27 cellular contexts compared by ENCODE assay signal in the genomic region with DNA sequence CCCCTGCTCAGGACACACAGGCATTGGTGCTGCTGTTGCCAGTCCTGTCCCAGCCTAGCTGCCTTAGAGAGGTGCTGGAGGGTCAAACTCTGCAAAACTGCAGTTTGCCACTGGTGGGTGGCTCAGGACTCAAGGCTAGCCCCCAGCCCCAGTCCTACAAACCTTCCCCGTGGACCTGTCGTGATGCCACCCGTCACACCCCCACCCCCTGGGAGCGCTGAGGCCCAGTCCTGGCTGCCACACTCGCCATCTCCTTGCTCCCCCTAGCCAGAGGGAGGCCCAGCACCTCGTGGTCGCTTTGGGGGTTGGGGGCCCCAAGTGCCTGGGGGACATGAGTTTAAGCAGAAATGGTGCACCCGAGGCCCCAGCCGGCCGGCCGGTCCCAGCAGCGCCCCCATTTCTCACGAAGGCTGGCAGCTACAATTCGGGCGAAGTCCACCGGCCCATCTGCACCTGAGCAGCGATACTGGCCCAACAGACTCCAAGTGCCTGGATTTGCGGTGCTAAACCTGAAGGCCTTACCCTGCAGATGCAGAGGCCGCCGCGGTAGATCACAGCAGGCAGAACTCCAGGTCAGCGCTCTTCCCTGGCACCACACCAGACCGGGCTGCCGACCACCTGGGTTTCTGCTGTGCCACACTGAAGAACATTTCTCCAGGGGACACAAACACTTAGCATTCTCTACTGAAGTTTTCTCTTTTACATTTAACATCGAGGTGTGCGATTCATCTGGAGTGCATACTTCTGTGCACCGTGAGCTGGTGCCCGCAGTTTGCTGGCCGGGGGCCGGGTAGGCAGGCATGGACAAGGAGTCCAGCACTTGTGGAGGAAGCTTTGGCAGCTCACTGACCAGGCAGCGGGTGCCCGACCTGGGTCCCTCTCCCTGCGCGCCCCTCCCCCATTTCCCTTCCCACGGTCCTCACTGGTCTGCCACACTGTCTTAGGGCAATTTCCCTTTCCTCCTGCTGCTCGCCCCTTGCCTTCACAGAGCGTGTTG.
"Had no signal": no experiment of that assay in that cellular context is flagged by ENCODE, and none has a peak within 500 bp of the region (broad histone marks: within the 10 kb centered on the region; RNA-seq: fewer than 3 reads in every experiment).

No MANE protein-coding gene starts in this region.

- H3K4me3 ChIP-seq: coronary artery, dorsolateral prefrontal cortex, esophagus muscularis mucosa, gastrocnemius medialis, heart right ventricle had no signal

- ATAC-seq: activated CD4-positive, alpha-beta T cell treated with anti-CD3 and anti-CD28 coated beads for 36 hours; activated CD8-positive, alpha-beta T cell treated with anti-CD3 and anti-CD28 coated beads, Interleukin-2, amount 10 ng/mL, durations not matched to agents 7 days and 5 days; activated T-cell treated with anti-CD3 and anti-CD28 coated beads, Interleukin-2, amount 50 U/mL, for 4 hours; activated T-helper 17 cell treated with anti-CD3 and anti-CD28 coated beads, Interleukin-2, amount 50 U/mL, for 72 hours; foreskin keratinocyte; gastrocnemius medialis had no signal

- H3K9me3 Mint-ChIP-seq: activated CD4-positive, alpha-beta memory T cell treated with anti-CD3 and anti-CD28 coated beads for 36 hours; activated CD4-positive, alpha-beta T cell treated with anti-CD3 and anti-CD28 coated beads, Interleukin-2, amount 10 ng/mL, durations not matched to agents 24 days and 14 days; activated T-cell treated with anti-CD3 and anti-CD28 coated beads, Interleukin-2, amount 50 U/mL, for 4 hours; activated T-helper 17 cell treated with anti-CD3 and anti-CD28 coated beads, Interleukin-2, amount 50 U/mL, for 72 hours; central memory CD8-positive, alpha-beta T cell; dendritic cell treated with granulocyte-macrophage colony-stimulating factor and Interleukin-4, amounts not matched to agents 40 ng/mL and 50 ng/mL, for 4 days had no signal

- H3K4me3 Mint-ChIP-seq: activated CD4-positive, alpha-beta memory T cell treated with anti-CD3 and anti-CD28 coated beads for 36 hours; activated CD4-positive, alpha-beta T cell treated with anti-CD3 and anti-CD28 coated beads for 36 hours; activated CD4-positive, alpha-beta T cell treated with anti-CD3 and anti-CD28 coated beads, Interleukin-2, amount 10 ng/mL, durations not matched to agents 24 days and 14 days; activated CD8-positive, alpha-beta T cell treated with anti-CD3 and anti-CD28 coated beads, Interleukin-2, amount 10 ng/mL, durations not matched to agents 7 days and 5 days; activated naive CD8-positive, alpha-beta T cell; activated T-cell treated with anti-CD3 and anti-CD28 coated beads, Interleukin-2, amount 50 U/mL, for 4 hours; activated T-helper 17 cell treated with anti-CD3 and anti-CD28 coated beads, Interleukin-2, amount 50 U/mL, for 72 hours; central memory CD8-positive, alpha-beta T cell; dendritic cell treated with granulocyte-macrophage colony-stimulating factor and Interleukin-4, amounts not matched to agents 40 ng/mL and 50 ng/mL, for 4 days had no signal

- H3K36me3 ChIP-seq: brain microvascular endothelial cell, esophagus muscularis mucosa, gastrocnemius medialis, heart right ventricle had no signal

- H3K36me3 Mint-ChIP-seq: activated CD4-positive, alpha-beta memory T cell treated with anti-CD3 and anti-CD28 coated beads for 36 hours had no signal

- H3K27ac ChIP-seq: brain microvascular endothelial cell, coronary artery, dorsolateral prefrontal cortex, esophagus muscularis mucosa, foreskin keratinocyte, gastrocnemius medialis, heart right ventricle had no signal

- H3K27ac Mint-ChIP-seq: activated CD4-positive, alpha-beta memory T cell treated with anti-CD3 and anti-CD28 coated beads for 36 hours; activated CD4-positive, alpha-beta T cell treated with anti-CD3 and anti-CD28 coated beads for 36 hours; activated CD4-positive, alpha-beta T cell treated with anti-CD3 and anti-CD28 coated beads, Interleukin-2, amount 10 ng/mL, durations not matched to agents 24 days and 14 days; activated CD8-positive, alpha-beta T cell treated with anti-CD3 and anti-CD28 coated beads, Interleukin-2, amount 10 ng/mL, durations not matched to agents 7 days and 5 days; activated naive CD8-positive, alpha-beta T cell; activated T-helper 17 cell treated with anti-CD3 and anti-CD28 coated beads, Interleukin-2, amount 50 U/mL, for 72 hours; dendritic cell treated with granulocyte-macrophage colony-stimulating factor and Interleukin-4, amounts not matched to agents 40 ng/mL and 50 ng/mL, for 4 days had no signal

- DNase-seq: activated CD4-positive, alpha-beta memory T cell treated with anti-CD3 and anti-CD28 coated beads for 36 hours; activated CD4-positive, alpha-beta T cell treated with anti-CD3 and anti-CD28 coated beads for 36 hours; activated CD4-positive, alpha-beta T cell treated with anti-CD3 and anti-CD28 coated beads, Interleukin-2, amount 10 ng/mL, durations not matched to agents 24 days and 14 days; activated CD4-positive, CD25-positive, alpha-beta regulatory T cell; activated CD4-positive, CD25-positive, alpha-beta regulatory T cell treated with anti-CD3 and anti-CD28 coated beads, Interleukin-2, amount 50 U/mL, for 72 hours; activated CD8-positive, alpha-beta T cell treated with anti-CD3 and anti-CD28 coated beads, Interleukin-2, amount 10 ng/mL, durations not matched to agents 7 days and 5 days; activated effector memory CD4-positive, alpha-beta T cell treated with Interleukin-2 at 50 U/mL for 16 hours; activated gamma-delta T cell treated with Interleukin-2 at 50 U/mL for 16 hours; activated naive CD4-positive, alpha-beta T cell treated with anti-CD3 and anti-CD28 coated beads, Interleukin-2, amount 50 U/mL, for 16 hours; activated naive CD4-positive, alpha-beta T cell treated with Interleukin-2 at 50 U/mL for 16 hours; activated T-cell treated with anti-CD3 and anti-CD28 coated beads, Interleukin-2, amount 50 U/mL, for 4 hours; amniotic stem cell; anterior cingulate cortex; brain microvascular endothelial cell; dorsolateral prefrontal cortex; effector memory CD4-positive, alpha-beta T cell; erythroblast; foreskin keratinocyte; gastrocnemius medialis; heart right ventricle; T-helper 2 cell had no signal

- H3K9me3 ChIP-seq: esophagus muscularis mucosa, gastrocnemius medialis, heart right ventricle had no signal

- H3K27me3 ChIP-seq: brain microvascular endothelial cell, dorsolateral prefrontal cortex, gastrocnemius medialis had no signal
